Comparison of ENCODE assay signal across 8 cellular contexts in genomic region chr6:36597775-36598174, GRCh38. TPM values are rescaled to one million over a fixed set of nuclear protein-coding genes. Genes with fewer than 3 reads are reported as not detected.
DNase-seq lines count a peak whose midpoint lies in the region; ATAC-seq lines count a peak whose summit lies in the region.

No MANE protein-coding gene starts in this region.

- intact Hi-C loops in activated CD4-positive, alpha-beta T cell treated with anti-CD3 and anti-CD28 coated beads for 36 hours (cut with DNase I, micrococcal nuclease): loop anchor here (5.0 kb wide), 2 partner anchors 85 to 275 kb away; partner anchors contain the start of gene PPIL1 (in 1 of the 2)

- no peak for ATAC-seq in activated CD4-positive, alpha-beta T cell treated with anti-CD3 and anti-CD28 coated beads for 36 hours
- ATAC-seq in stimulated activated naive CD8-positive, alpha-beta T cell treated with anti-CD3 and anti-CD28 coated beads, Interleukin-15, amount 100 ng/mL, for 72 hours: no peak

- H3K9me3 Mint-ChIP-seq in activated CD4-positive, alpha-beta T cell treated with anti-CD3 and anti-CD28 coated beads for 36 hours (ENCODE audit: low read depth): no peaks in the 10 kb centered on the region
- H3K9me3 Mint-ChIP-seq in activated naive CD8-positive, alpha-beta T cell treated with anti-CD3 and anti-CD28 coated beads for 36 hours: peaks cover 2% of the 10 kb centered on the region
- peaks cover 0 to 2% (median 0%) of the 10 kb centered on the region in 6 donors for H3K9me3 Mint-ChIP-seq in immature natural killer cell
- no peaks in the 10 kb centered on the region for H3K9me3 Mint-ChIP-seq in stimulated activated naive CD8-positive, alpha-beta T cell treated with anti-CD3 and anti-CD28 coated beads, Interleukin-15, amount 100 ng/mL, for 72 hours

- H3K36me3 Mint-ChIP-seq in activated CD4-positive, alpha-beta T cell treated with anti-CD3 and anti-CD28 coated beads for 36 hours (ENCODE audit: low read depth): peaks cover 85% of the 10 kb centered on the region
- H3K36me3 Mint-ChIP-seq in activated naive CD8-positive, alpha-beta T cell treated with anti-CD3 and anti-CD28 coated beads for 36 hours: peaks cover 80% of the 10 kb centered on the region
- H3K36me3 Mint-ChIP-seq in immature natural killer cell: peaks cover 44 to 64% (median 62%) of the 10 kb centered on the region in 3 donors

- CTCF ChIA-PET in activated CD4-positive, alpha-beta T cell treated with anti-CD3 and anti-CD28 coated beads for 36 hours (lab: Charles Lee): interaction anchor here (0.9 to 2.0 kb wide), 5 partner anchors 9 to 184 kb away, joined by 3 to 7 read pairs (median 6); no protein-coding TSS in a partner anchor

- peak overlapping the region; percentile 88 for H3K4me3 Mint-ChIP-seq in activated CD4-positive, alpha-beta T cell treated with anti-CD3 and anti-CD28 coated beads for 36 hours
- H3K4me3 Mint-ChIP-seq in activated naive CD8-positive, alpha-beta T cell treated with anti-CD3 and anti-CD28 coated beads for 36 hours: peak overlapping the region; percentile 97
- peak overlapping the region; percentile 94 to 99 (median 98) for H3K4me3 Mint-ChIP-seq in immature natural killer cell
- peak overlapping the region; percentile 88 to 96 for H3K4me3 Mint-ChIP-seq in stimulated activated naive CD8-positive, alpha-beta T cell treated with anti-CD3 and anti-CD28 coated beads, Interleukin-15, amount 100 ng/mL, for 72 hours

- POLR2A ChIA-PET in activated CD4-positive, alpha-beta T cell treated with anti-CD3 and anti-CD28 coated beads for 36 hours (lab: Charles Lee): interaction anchor here (0.6 to 3.9 kb wide), 7 partner anchors 10 to 504 kb away, joined by 3 to 38 read pairs (median 4); no protein-coding TSS in a partner anchor

- DNase-seq in activated CD4-positive, alpha-beta T cell treated with anti-CD3 and anti-CD28 coated beads for 36 hours: no peak
- DNase-seq in activated CD4-positive, alpha-beta T cell treated with anti-CD3 and anti-CD28 coated beads, Interleukin-2, amount 50 U/mL, for 4 hours: no peak
- DNase-seq in activated naive CD8-positive, alpha-beta T cell treated with anti-CD3 and anti-CD28 coated beads for 36 hours: no peak
- DNase-seq in immature natural killer cell (no peak), NCI-H526 (lab: John Stamatoyannopoulos, UW) (no peak), Ammon's horn (ENCODE audit: low spot score) (no peak), HK-2 (ENCODE audit: unreplicated experiment) (no peak)
- DNase-seq in stimulated activated naive CD8-positive, alpha-beta T cell treated with anti-CD3 and anti-CD28 coated beads, Interleukin-15, amount 100 ng/mL, for 72 hours: no peak

- H3K4me1 Mint-ChIP-seq in activated CD4-positive, alpha-beta T cell treated with anti-CD3 and anti-CD28 coated beads for 36 hours: peaks cover 49% of the 10 kb centered on the region
- H3K4me1 Mint-ChIP-seq in activated naive CD8-positive, alpha-beta T cell treated with anti-CD3 and anti-CD28 coated beads for 36 hours: peaks cover 65% of the 10 kb centered on the region
- peaks cover 73 to 80% of the 10 kb centered on the region in 2 donors for H3K4me1 Mint-ChIP-seq in immature natural killer cell
- H3K4me1 Mint-ChIP-seq in stimulated activated naive CD8-positive, alpha-beta T cell treated with anti-CD3 and anti-CD28 coated beads, Interleukin-15, amount 100 ng/mL, for 72 hours: peaks cover 66% of the 10 kb centered on the region

- peak overlapping the region; percentile 88 for H3K27ac Mint-ChIP-seq in activated CD4-positive, alpha-beta T cell treated with anti-CD3 and anti-CD28 coated beads for 36 hours
- peak overlapping the region; percentile 79 for H3K27ac Mint-ChIP-seq in activated naive CD8-positive, alpha-beta T cell treated with anti-CD3 and anti-CD28 coated beads for 36 hours
- peak overlapping the region; percentile 56 to 83 (median 78) for H3K27ac Mint-ChIP-seq in immature natural killer cell
- H3K27ac Mint-ChIP-seq in stimulated activated naive CD8-positive, alpha-beta T cell treated with anti-CD3 and anti-CD28 coated beads, Interleukin-15, amount 100 ng/mL, for 72 hours: peak overlapping the region; percentile 83 to 86

- H3K27me3 Mint-ChIP-seq in activated CD4-positive, alpha-beta T cell treated with anti-CD3 and anti-CD28 coated beads for 36 hours: no peaks in the 10 kb centered on the region
- peaks cover 5% of the 10 kb centered on the region for H3K27me3 Mint-ChIP-seq in activated naive CD8-positive, alpha-beta T cell treated with anti-CD3 and anti-CD28 coated beads for 36 hours
- peaks cover 12 to 35% (median 28%) of the 10 kb centered on the region in 3 donors for H3K27me3 Mint-ChIP-seq in immature natural killer cell (ENCODE audit: low read depth in 3 of 3)
- H3K27me3 Mint-ChIP-seq in stimulated activated naive CD8-positive, alpha-beta T cell treated with anti-CD3 and anti-CD28 coated beads, Interleukin-15, amount 100 ng/mL, for 72 hours: no peaks in the 10 kb centered on the region

RNA-seq across cellular contexts. Expression of gene SRSF3, which starts 3.6 kb away (rescaled TPM):
- 100 to 1,000 TPM; 298 to 464 TPM for total RNA-seq in activated CD4-positive, alpha-beta T cell treated with anti-CD3 and anti-CD28 coated beads for 36 hours
- total RNA-seq in activated naive CD8-positive, alpha-beta T cell treated with anti-CD3 and anti-CD28 coated beads for 36 hours: 100 to 1,000 TPM; 585 to 589 TPM
- polyA plus RNA-seq in immature natural killer cell: 100 to 1,000 TPM; 344 to 391 (median 379) TPM

RNA-seq across cellular contexts. Expression of gene STK38, which starts 50.5 kb away (rescaled TPM):
- total RNA-seq in activated CD4-positive, alpha-beta T cell treated with anti-CD3 and anti-CD28 coated beads for 36 hours: 10 to 100 TPM; 24.0 to 27.0 TPM
- 10 to 100 TPM; 21.5 to 23.1 TPM for total RNA-seq in activated naive CD8-positive, alpha-beta T cell treated with anti-CD3 and anti-CD28 coated beads for 36 hours
- 100 to 1,000 TPM in 1 of 3 donors, 10 to 100 TPM in 2; 74.2 to 179 (median 81.2) TPM for polyA plus RNA-seq in immature natural killer cell
